8 cellular contexts compared by ENCODE assay signal in genomic region chr20:43457640-43458421, GRCh38. TPM values are rescaled to one million over a fixed set of nuclear protein-coding genes. Genes with fewer than 3 reads are reported as not detected.
DNase-seq lines count a peak whose midpoint lies in the region; ATAC-seq and TF ChIP-seq lines count a peak whose summit lies in the region.

TSS of gene SRSF6 (plus strand) at chr20:43457896. CDS start at chr20:43458034, 138 bp downstream.

- intact Hi-C loops in activated CD4-positive, alpha-beta T cell treated with anti-CD3 and anti-CD28 coated beads for 36 hours (cut with DNase I, micrococcal nuclease), result loop anchor here (1.0 to 5.0 kb wide), 9 partner anchors 34 to 1841 kb away; partner anchors contain the start of genes IFT52 (in 2 of the 2), CHD6 (in 1 of the 2), FITM2 (in 1 of the 2) and MYBL2 (in 1 of the 2)

- peaks cover 43% of the 10 kb centered on the region for H3K36me3 Mint-ChIP-seq in activated CD4-positive, alpha-beta T cell treated with anti-CD3 and anti-CD28 coated beads for 36 hours (ENCODE audit: low read depth)

- no peak for TF ChIP-seq CTCF in choroid plexus epithelial cell (conservative IDR thresholded peaks at IDR 0.05; ENCODE audit: low read depth, low read length)

- CTCF ChIA-PET in activated CD4-positive, alpha-beta T cell treated with anti-CD3 and anti-CD28 coated beads for 36 hours (lab: Charles Lee), result interaction anchor here (1.0 to 2.3 kb wide), 4 partner anchors 9 to 134 kb away, joined by 3 to 11 read pairs (median 6); no protein-coding TSS in a partner anchor

- peak within 1 kb of the TSS; percentile 91 for H3K4me3 Mint-ChIP-seq in activated CD4-positive, alpha-beta T cell treated with anti-CD3 and anti-CD28 coated beads for 36 hours

- peak within 1 kb of the TSS; percentile 99 for H3K27ac Mint-ChIP-seq in activated CD4-positive, alpha-beta T cell treated with anti-CD3 and anti-CD28 coated beads for 36 hours

- DNase-seq in AML-193 (lab: John Stamatoyannopoulos, UW), result peak; percentile 84 to 89
- DNase-seq in NCI-H446 treated with DMSO at 0.1 percent for 48 hours (lab: John Stamatoyannopoulos, UW), result peak; percentile 87
- DNase-seq in activated CD4-positive, alpha-beta T cell treated with anti-CD3 and anti-CD28 coated beads for 36 hours, result peak; percentile 96
- DNase-seq in choroid plexus epithelial cell (ENCODE audit: low read depth), result peak; percentile 94
- DNase-seq in stimulated activated CD4-positive, alpha-beta T cell treated with anti-CD3 and anti-CD28 coated beads, Interleukin-1b, Interleukin-23, amount 100 ng/mL, for 24 hours (ENCODE audit: low read depth in 4 of 4, low spot score in 1 of 4), result peak; percentile 83 to 93 (median 90)

- H3K9me3 Mint-ChIP-seq in activated CD4-positive, alpha-beta T cell treated with anti-CD3 and anti-CD28 coated beads for 36 hours (ENCODE audit: low read depth), result no peaks in the 10 kb centered on the region

- peak within 1 kb of the TSS; percentile 99 for H3K27ac ChIP-seq in layer of hippocampus (ENCODE audit: low read depth, low read length)

- no peaks in the 10 kb centered on the region for H3K27me3 ChIP-seq in layer of hippocampus (ENCODE audit: control insufficient read depth, insufficient read depth, low read length)

- peaks cover 34% of the 10 kb centered on the region for H3K4me1 Mint-ChIP-seq in activated CD4-positive, alpha-beta T cell treated with anti-CD3 and anti-CD28 coated beads for 36 hours

- ATAC-seq in GM19035 (IDR thresholded peaks at IDR 0.05; ENCODE audit: unreplicated experiment) (peak; percentile 88), HG03342 (IDR thresholded peaks at IDR 0.05; ENCODE audit: unreplicated experiment) (peak; percentile 75)
- ATAC-seq in activated CD4-positive, alpha-beta T cell treated with anti-CD3 and anti-CD28 coated beads for 36 hours, result peak; percentile 88

- POLR2A ChIA-PET in activated CD4-positive, alpha-beta T cell treated with anti-CD3 and anti-CD28 coated beads for 36 hours (lab: Charles Lee), result interaction anchor here (0.5 to 2.3 kb wide), 10 partner anchors 8 to 1765 kb away, joined by 3 to 14 read pairs (median 4); partner anchors contain the start of gene IFT52

- peak within 1 kb of the TSS; percentile 94 for H3K4me3 ChIP-seq in choroid plexus epithelial cell (ENCODE audit: low read depth, low read length)

- H3K27me3 Mint-ChIP-seq in activated CD4-positive, alpha-beta T cell treated with anti-CD3 and anti-CD28 coated beads for 36 hours, result peaks cover 2% of the 10 kb centered on the region

RNA-seq across cellular contexts. Expression of gene SRSF6, which starts in this region (rescaled TPM):
- total RNA-seq in activated CD4-positive, alpha-beta T cell treated with anti-CD3 and anti-CD28 coated beads for 36 hours, result 100 to 1,000 TPM; 132 to 135 TPM

Comparison
In these comparisons a context has a peak if more than half of its experiments do, and no peak if none do; other contexts are left out.
1. Peak in every context shown above with its lines: DNase-seq, ATAC-seq, H3K4me3 ChIP-seq and H3K27ac ChIP-seq.